16 cellular contexts compared by ENCODE assay signal in the genomic region with DNA sequence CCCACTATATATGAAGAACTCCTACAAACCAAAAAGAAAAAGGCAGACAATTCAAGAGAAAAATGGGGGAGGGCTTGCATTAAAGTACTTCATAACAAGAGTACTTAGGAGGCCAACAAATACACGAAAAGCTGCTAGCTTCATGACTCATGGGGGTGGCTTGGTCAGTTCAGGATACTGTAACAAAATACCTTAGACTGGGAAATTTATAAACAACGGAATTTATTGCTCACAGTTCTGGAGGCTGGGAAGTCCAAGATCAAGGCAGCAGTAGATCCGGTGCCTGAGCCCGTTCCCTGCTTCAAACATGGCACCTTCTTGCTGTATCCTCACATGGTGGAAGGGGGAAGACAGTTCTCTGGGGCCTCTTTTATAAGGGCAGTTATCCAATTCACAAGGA.
DNase-seq lines count a peak whose midpoint lies in the region; FAIRE-seq and TF ChIP-seq lines count a peak whose summit lies in the region.
"Had no signal": no experiment of that assay in that cellular context is flagged by ENCODE, and none has a peak within 500 bp of the region (broad histone marks: within the 10 kb centered on the region; RNA-seq: fewer than 3 reads in every experiment).

No MANE protein-coding gene starts in this region.

- TF ChIP-seq CTCF in HFF-Myc (IDR thresholded peaks at IDR 0.05; ENCODE audit: low read depth, low read length, missing control alignments) (no peak), astrocyte (IDR thresholded peaks at IDR 0.05; ENCODE audit: insufficient read depth, low read depth, low read length) (no peak), foreskin fibroblast (IDR thresholded peaks at IDR 0.05; ENCODE audit: low read depth, low read length) (no peak)

- H3K9me3 ChIP-seq in astrocyte (ENCODE audit: insufficient read depth, low read depth, low read length): peaks cover 24% of the 10 kb centered on the region

- H3K4me1 Mint-ChIP-seq in astrocyte (ENCODE audit: low read depth, unreplicated experiment): peaks cover 6% of the 10 kb centered on the region

- H3K27ac Mint-ChIP-seq in astrocyte (ENCODE audit: unreplicated experiment): no peak overlapping the region
- H3K27ac Mint-ChIP-seq: B cell had no signal

- no peaks in the 10 kb centered on the region for H3K27me3 Mint-ChIP-seq in astrocyte (ENCODE audit: low read depth, unreplicated experiment)

- H4K20me1 ChIP-seq in astrocyte (ENCODE audit: insufficient read depth, low read length): no peaks in the 10 kb centered on the region

- peak overlapping the region; percentile 62 for H3K4me2 ChIP-seq in astrocyte (ENCODE audit: low read length)

- H3K9ac ChIP-seq in astrocyte (ENCODE audit: low read length): no peak overlapping the region

- H3K9me3 Mint-ChIP-seq in astrocyte (ENCODE audit: unreplicated experiment): peaks cover 38% of the 10 kb centered on the region

- H3K79me2 ChIP-seq in ACC112 (ENCODE audit: control insufficient read depth, insufficient read depth, low read length, unreplicated experiment) (no peaks in the 10 kb centered on the region), astrocyte (ENCODE audit: insufficient read depth, low read length) (no peaks in the 10 kb centered on the region)

- FAIRE-seq in astrocyte (lab: Jason Lieb, UNC): no peak
- no peak for FAIRE-seq in GM12891 (lab: Jason Lieb, UNC)

- H2AFZ ChIP-seq in ACC112 (ENCODE audit: low read length, unreplicated experiment) (no peak overlapping the region), astrocyte (ENCODE audit: low read depth, low read length) (no peak overlapping the region)

- no peak overlapping the region for H3K4me3 ChIP-seq in ACC112 (ENCODE audit: low read depth, low read length)
- H3K4me3 ChIP-seq in HFF-Myc (replicated peaks; ENCODE audit: low read depth, low read length): no peak overlapping the region
- no peak overlapping the region for H3K4me3 ChIP-seq in astrocyte (ENCODE audit: insufficient read depth, low read depth, low read length)
- no peak overlapping the region for H3K4me3 ChIP-seq in foreskin fibroblast (ENCODE audit: low read depth in 1 of 2, low read length in 2 of 2)
- H3K4me3 ChIP-seq: ovary, upper lobe of right lung had no signal

- H3K4me1 ChIP-seq in ACC112 (ENCODE audit: control insufficient read depth, insufficient read depth, low read length, unreplicated experiment) (peaks cover 15% of the 10 kb centered on the region), astrocyte (ENCODE audit: insufficient read depth, low read length) (peaks cover 23% of the 10 kb centered on the region)
- H3K4me1 ChIP-seq: upper lobe of right lung had no signal

- peak; percentile 87 for DNase-seq in HFF-Myc (ENCODE audit: extremely low read depth, low read depth)
- DNase-seq in astrocyte (ENCODE audit: low read depth): peak; percentile 96
- DNase-seq in foreskin fibroblast: peak; percentile 80 to 87
- no peak for DNase-seq in GM12891 (ENCODE audit: insufficient read length, low spot score)
- DNase-seq in D341Med (ENCODE audit: low spot score): no peak
- DNase-seq in NCI-H2227 (lab: John Stamatoyannopoulos, UW; ENCODE audit: unreplicated experiment): no peak
- no peak for DNase-seq in NOMO-1 treated with dmso at 0.1 percent for 144 hours (lab: John Stamatoyannopoulos, UW; ENCODE audit: unreplicated experiment)
- DNase-seq: central memory CD4-positive, alpha-beta T cell; DND-41; erythroblast; midbrain; NCI-H2171 treated with DMSO at 0.1 percent for 48 hours; ovary; upper lobe of right lung had no signal

- peaks cover 14% of the 10 kb centered on the region for H3K36me3 Mint-ChIP-seq in astrocyte (ENCODE audit: low read depth, unreplicated experiment)

- H3K36me3 ChIP-seq in ACC112 (ENCODE audit: insufficient read depth, low read length): 0 out of 2 replicates have a peak, but pooled peaks cover 4% of the 10 kb centered on the region
- no peaks in the 10 kb centered on the region for H3K36me3 ChIP-seq in astrocyte (ENCODE audit: insufficient read depth, low read length)
- H3K36me3 ChIP-seq: ovary had no signal

- H3K27ac ChIP-seq in ACC112 (ENCODE audit: low read depth, low read length) (peak overlapping the region; percentile 78), astrocyte (ENCODE audit: low read depth, low read length) (peak overlapping the region; percentile 8)
- H3K27ac ChIP-seq: ovary, upper lobe of right lung had no signal

- H3K4me3 Mint-ChIP-seq in astrocyte (ENCODE audit: unreplicated experiment): no peak overlapping the region
- H3K4me3 Mint-ChIP-seq: B cell had no signal

- TF ChIP-seq POLR2A in GM12891 (IDR thresholded peaks at IDR 0.05; ENCODE audit: low read depth, low read length): no peak

- H3K27me3 ChIP-seq in ACC112 (ENCODE audit: insufficient read depth, low read length): no peaks in the 10 kb centered on the region
- no peaks in the 10 kb centered on the region for H3K27me3 ChIP-seq in astrocyte (ENCODE audit: insufficient read depth, low read length)
- H3K27me3 ChIP-seq: ovary, upper lobe of right lung had no signal

TF ChIP-seq in GM12891, 5 proteins besides CTCF, POLR2A, EP300 and RAD21:
- no peak for TF ChIP-seq PAX5 (IDR thresholded peaks at IDR 0.05; ENCODE audit: insufficient read depth, low read length, severe bottlenecking)

Comparison
In these comparisons a context has a peak if more than half of its experiments do, and no peak if none do; other contexts are left out.
1. DNase-seq: peak in HFF-Myc (single experiment), astrocyte (single experiment) and foreskin fibroblast (2 of 2); none in GM12891 (single experiment), D341Med (single experiment), NCI-H2227 (single experiment) and NOMO-1 treated with dmso at 0.1 percent for 144 hours (single experiment).